Comparison of ENCODE assay signal across 20 cellular contexts in the genomic region with DNA sequence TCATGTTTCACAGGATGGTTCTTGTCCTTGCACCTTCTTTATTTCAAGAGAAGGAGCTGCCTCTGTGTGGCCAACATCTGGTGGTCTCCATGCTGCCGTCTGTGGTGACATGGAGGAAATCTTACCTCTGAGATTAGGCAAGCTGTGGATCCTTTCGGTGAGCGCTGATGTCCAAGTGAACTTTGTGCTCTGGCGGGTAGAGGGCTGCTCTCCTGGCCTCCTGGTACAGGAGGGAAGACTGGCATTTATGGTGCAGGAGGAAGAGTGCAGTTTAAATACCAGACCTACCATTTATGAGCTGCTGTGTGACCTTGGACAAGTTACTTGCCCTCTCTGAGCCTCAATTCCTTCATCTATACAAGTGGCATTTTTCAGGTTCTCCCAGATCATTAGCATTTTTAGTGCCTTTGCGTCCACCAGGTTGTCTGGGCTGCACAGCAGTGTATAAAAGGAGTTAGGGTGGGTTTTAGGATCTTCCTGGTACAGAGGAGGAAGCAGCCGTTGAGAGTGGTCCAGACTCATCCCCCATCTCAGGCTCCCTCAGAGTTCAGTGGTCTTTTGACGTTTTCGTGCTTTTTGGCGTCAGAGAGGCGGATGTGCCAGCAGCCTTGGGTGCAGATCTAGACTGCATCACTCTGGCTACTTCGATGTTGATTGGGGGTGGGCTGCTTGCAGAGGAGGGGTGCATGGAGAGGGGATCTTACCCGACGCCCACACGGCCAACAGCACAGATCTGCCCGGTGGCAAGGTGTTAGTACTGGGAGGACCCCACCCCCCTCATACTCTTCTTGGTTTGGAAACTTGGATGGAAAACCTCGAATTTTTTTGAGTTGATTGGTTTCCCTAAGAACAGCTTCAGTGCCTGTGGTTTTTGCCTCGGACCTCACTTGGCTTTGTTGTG.
A peak's percentile ranks its signal among the peaks of the same experiment; 100 is the strongest.
DNase-seq lines count a peak whose midpoint lies in the region; ATAC-seq, FAIRE-seq and TF ChIP-seq lines count a peak whose summit lies in the region.
"Had no signal": no experiment of that assay in that cellular context is flagged by ENCODE, and none has a peak within 500 bp of the region (broad histone marks: within the 10 kb centered on the region; RNA-seq: fewer than 3 reads in every experiment).

No MANE protein-coding gene starts in this region.

- H3K27me3 Mint-ChIP-seq in WTC11 (ENCODE audit: low read depth) (no peaks in the 10 kb centered on the region), HFFc6 (ENCODE audit: insufficient read depth) (no peaks in the 10 kb centered on the region; the same call in 1 of the 2 replicates)
- no peaks in the 10 kb centered on the region for H3K27me3 Mint-ChIP-seq in stimulated activated naive B cell treated with anti-CD40 and anti-IgM and Interleukin-4, amounts not matched to agents 10 μg/mL and 1 μg/mL and 100 μg/mL, for 72 hours
- H3K27me3 Mint-ChIP-seq: IgD-negative memory B cell; naive thymus-derived CD8-positive, alpha-beta T cell; stimulated activated naive CD8-positive, alpha-beta T cell treated with anti-CD3 and anti-CD28 coated beads, Interleukin-15, Interleukin-2, amounts not matched to agents 100 ng/mL and 50 ng/mL, for 24 hours had no signal

- H3K9me3 ChIP-seq in HCT116 (ENCODE audit: control insufficient read depth in 1 of 2, insufficient read depth in 1 of 2, low read depth in 1 of 2, low read length in 2 of 2) (no peaks in the 10 kb centered on the region), HepG2 (ENCODE audit: low read length) (no peaks in the 10 kb centered on the region)
- H3K9me3 ChIP-seq: BLaER1 had no signal

- TF ChIP-seq RAD21 in HCT116 (IDR thresholded peaks at IDR 0.05; ENCODE audit: low read depth), result no peak
- TF ChIP-seq RAD21 in HepG2 (CRISPR knock-in tag; IDR thresholded peaks at IDR 0.05), result no peak

- POLR2A ChIA-PET in HCT116 (lab: Charles Lee), result no interaction called here
- POLR2A ChIA-PET in WTC11 (lab: Charles Lee), result no interaction called here
- POLR2A ChIA-PET in HepG2 (lab: Yijun Ruan, JAX), result no interaction called here

- DNase-seq in HCT116 (ENCODE audit: low read depth, low spot score), result no peak
- no peak for DNase-seq in WTC11 (ENCODE audit: low spot score)
- DNase-seq in HepG2 (ENCODE audit: low spot score), result no peak
- no peak for DNase-seq in stimulated activated naive B cell treated with anti-CD40 and anti-IgM and Interleukin-4, amounts not matched to agents 10 μg/mL and 1 μg/mL and 100 μg/mL, for 72 hours
- DNase-seq in HFFc6, result no peak
- no peak for DNase-seq in sciatic nerve (ENCODE audit: low spot score)
- DNase-seq in NCI-H526 treated with DMSO at 0.1 percent for 48 hours (lab: John Stamatoyannopoulos, UW), result no peak
- DNase-seq: activated CD8-positive, alpha-beta memory T cell treated with anti-CD3 and anti-CD28 coated beads for 24 hours; activated effector memory CD4-positive, alpha-beta T cell treated with Interleukin-2 at 50 U/mL for 16 hours; naive thymus-derived CD8-positive, alpha-beta T cell; NCI-H2107; stimulated activated CD4-positive, alpha-beta T cell treated with anti-CD3 and anti-CD28 coated beads, Interleukin-1b, Interleukin-23, amount 100 ng/mL, for 48 hours had no signal

- H4K20me1 ChIP-seq in HCT116 (ENCODE audit: insufficient read depth) (no peaks in the 10 kb centered on the region), HepG2 (ENCODE audit: insufficient read depth, low read length) (no peaks in the 10 kb centered on the region)

- no peak overlapping the region for H3K4me3 ChIP-seq in HCT116 (replicated peaks in 1 of 2; ENCODE audit: low read depth in 1 of 2, low read length in 2 of 2)
- H3K4me3 ChIP-seq in HepG2 (replicated peaks in 1 of 3; ENCODE audit: insufficient read depth in 1 of 3, low read depth in 2 of 3, low read length in 3 of 3), result no peak overlapping the region
- H3K4me3 ChIP-seq: BLaER1, smooth muscle cell had no signal

- RAD21 ChIA-PET in HCT116 (lab: Charles Lee; ENCODE audit: low non-redundant PET in 1 of 2, low total read pairs in 2 of 2, uncharacterized antibody in 2 of 2, unreplicated experiment in 2 of 2), result no interaction called here

- H3K9me3 Mint-ChIP-seq in WTC11 (no peaks in the 10 kb centered on the region), HFFc6 (no peaks in the 10 kb centered on the region)
- H3K9me3 Mint-ChIP-seq in stimulated activated naive B cell treated with anti-CD40 and anti-IgM and Interleukin-4, amounts not matched to agents 10 μg/mL and 1 μg/mL and 100 μg/mL, for 72 hours, result no peaks in the 10 kb centered on the region
- H3K9me3 Mint-ChIP-seq: activated naive CD4-positive, alpha-beta T cell treated with anti-CD3 and anti-CD28 coated beads, Interleukin-2, amount 50 U/mL, for 72 hours; IgD-negative memory B cell; naive thymus-derived CD8-positive, alpha-beta T cell; stimulated activated naive CD8-positive, alpha-beta T cell treated with anti-CD3 and anti-CD28 coated beads, Interleukin-15, Interleukin-2, amounts not matched to agents 100 ng/mL and 50 ng/mL, for 24 hours had no signal

- intact Hi-C loops in HCT116 (cut with micrococcal nuclease), result loop anchor here (1.0 to 10.0 kb wide), 4 partner anchors 55 to 569 kb away; partner anchors contain the start of gene BHLHE40
- intact Hi-C loops in HepG2 (cut with micrococcal nuclease; ENCODE audit: unreplicated experiment), result loop anchor here (1.0 to 2.0 kb wide), 2 partner anchors 321 to 403 kb away; no protein-coding TSS in a partner anchor
- intact Hi-C loops in sciatic nerve (cut with DNase I), result no loop called here

- TF ChIP-seq CTCF in HCT116 (IDR thresholded peaks at IDR 0.05 in 2 of 3, conservative IDR thresholded peaks at IDR 0.05 in 1 of 3; ENCODE audit: borderline replicate concordance in 1 of 3, insufficient read depth in 1 of 3, low read depth in 2 of 3, low read length in 2 of 3) (no peak), WTC11 (IDR thresholded peaks at IDR 0.05) (no peak), HepG2 (CRISPR knock-in tag; IDR thresholded peaks at IDR 0.05) (no peak), HFFc6 (IDR thresholded peaks at IDR 0.05) (no peak)

- H3K4me2 ChIP-seq in HCT116 (ENCODE audit: low read length) (no peak overlapping the region), HepG2 (ENCODE audit: low read depth, low read length) (no peak overlapping the region)
- H3K4me2 ChIP-seq: BLaER1, smooth muscle cell had no signal

- H3K4me1 Mint-ChIP-seq in WTC11 (peaks cover 11% of the 10 kb centered on the region), HFFc6 (ENCODE audit: low read depth) (peaks cover 12% of the 10 kb centered on the region)
- peaks cover 2 to 3% of the 10 kb centered on the region in 2 donors for H3K4me1 Mint-ChIP-seq in stimulated activated naive B cell treated with anti-CD40 and anti-IgM and Interleukin-4, amounts not matched to agents 10 μg/mL and 1 μg/mL and 100 μg/mL, for 72 hours

- no peaks in the 10 kb centered on the region for H3K79me2 ChIP-seq in HCT116 (ENCODE audit: insufficient read depth, low read length)
- H3K79me2 ChIP-seq in HepG2 (ENCODE audit: insufficient read depth, low read length), result no peaks in the 10 kb centered on the region

- H3K4me1 ChIP-seq in HCT116 (ENCODE audit: control insufficient read depth in 1 of 2, insufficient read depth in 2 of 2, low read length in 2 of 2) (peaks cover 0 to 3% of the 10 kb centered on the region in 2 experiments; a peak in 1 of 4 replicates), HepG2 (ENCODE audit: insufficient read depth, low read length) (no peaks in the 10 kb centered on the region)

- H3K36me3 ChIP-seq in HCT116 (ENCODE audit: control insufficient read depth in 1 of 2, insufficient read depth in 2 of 2, low read length in 2 of 2) (no peaks in the 10 kb centered on the region), HepG2 (replicated peaks in 1 of 2; ENCODE audit: control insufficient read depth in 1 of 2, insufficient read depth in 2 of 2, low read length in 2 of 2) (peaks cover 0 to 13% of the 10 kb centered on the region in 2 experiments; a peak in 1 of 5 replicates)
- H3K36me3 ChIP-seq: WERI-Rb-1 had no signal

- H3K27me3 ChIP-seq in HCT116 (ENCODE audit: insufficient read depth, low read length), result no peaks in the 10 kb centered on the region
- H3K27me3 ChIP-seq in HepG2 (ENCODE audit: control insufficient read depth in 1 of 2, insufficient read depth in 2 of 2, low read length in 2 of 2), result no peaks in the 10 kb centered on the region
- H3K27me3 ChIP-seq: BLaER1 had no signal

- BruUV-seq in HCT116 (replicated peaks; lab: Mats Ljungman, UMichigan), result no TSS peak
- no TSS peak for BruUV-seq in HepG2 (replicated peaks; lab: Mats Ljungman, UMichigan)

- H3K9me2 ChIP-seq in HCT116 (ENCODE audit: insufficient read depth), result no peaks in the 10 kb centered on the region

- TF ChIP-seq EP300 in HepG2 (IDR thresholded peaks at IDR 0.05; ENCODE audit: low read depth in 2 of 2, low read length in 2 of 2) (no peak), HepG2 (CRISPR knock-in tag; IDR thresholded peaks at IDR 0.05; ENCODE audit: borderline replicate concordance) (no peak)

- TF ChIP-seq POLR2A in HCT116 (IDR thresholded peaks at IDR 0.05; ENCODE audit: borderline replicate concordance, extremely low read depth, insufficient read depth, insufficient read length) (no peak), HepG2 (IDR thresholded peaks at IDR 0.05; ENCODE audit: insufficient read depth in 1 of 2, low read depth in 2 of 2, low read length in 2 of 2) (no peak)

- no peaks in the 10 kb centered on the region for H3K36me3 Mint-ChIP-seq in WTC11
- peaks cover 52 to 61% of the 10 kb centered on the region in 2 donors for H3K36me3 Mint-ChIP-seq in stimulated activated naive B cell treated with anti-CD40 and anti-IgM and Interleukin-4, amounts not matched to agents 10 μg/mL and 1 μg/mL and 100 μg/mL, for 72 hours
- no peaks in the 10 kb centered on the region for H3K36me3 Mint-ChIP-seq in HFFc6 (ENCODE audit: low read depth)
- H3K36me3 Mint-ChIP-seq: activated naive CD4-positive, alpha-beta T cell treated with anti-CD3 and anti-CD28 coated beads, Interleukin-2, amount 50 U/mL, for 72 hours had no signal

- CTCF ChIA-PET in HCT116 (lab: Charles Lee), result no interaction called here
- CTCF ChIA-PET in WTC11 (lab: Charles Lee), result no interaction called here
- CTCF ChIA-PET in HepG2 (lab: Yijun Ruan, JAX; ENCODE audit: low intra/inter-chr PET ratio, low total read pairs), result interaction anchor here (2.0 kb wide), 1 partner anchor 402 kb away, joined by 6 read pairs; no protein-coding TSS in a partner anchor

- FAIRE-seq in HepG2 (lab: Jason Lieb, UNC), result no peak
- FAIRE-seq: GM18507, RCC 7860 had no signal

- H2AFZ ChIP-seq in HCT116 (ENCODE audit: low read depth, low read length, poor library complexity, severe bottlenecking), result no peak overlapping the region
- H2AFZ ChIP-seq in HepG2 (ENCODE audit: low read length), result no peak overlapping the region

- 84% methylated on average over 13 of the region's 17 CpGs for WGBS in HepG2 (ENCODE audit: low lambda C conversion rate)

- in situ Hi-C loops in HepG2 (cut with HindIII; ENCODE audit: extremely low pct_ligation_motif_present, low pct_unique_long_range_greater_than_20kb), result no loop called here

- H3K27ac ChIP-seq in HCT116 (ENCODE audit: low read depth, low read length) (no peak overlapping the region), HepG2 (ENCODE audit: extremely low read length, insufficient read depth, low read length) (no peak overlapping the region)
- H3K27ac ChIP-seq: BLaER1, WERI-Rb-1 had no signal

- H3K9ac ChIP-seq in HCT116 (ENCODE audit: low read length), result no peak overlapping the region
- H3K9ac ChIP-seq in HepG2 (ENCODE audit: insufficient read depth, low read depth, low read length), result no peak overlapping the region
- H3K9ac ChIP-seq: BLaER1 had no signal

- ATAC-seq in HCT116 (peak; percentile 36), WTC11 (peak; percentile 38), HepG2 (peak; percentile 24; the same call in 1 of the 3 replicates), sciatic nerve (no peak)
- ATAC-seq in stimulated activated naive B cell treated with anti-CD40 and anti-IgM and Interleukin-4, amounts not matched to agents 10 μg/mL and 1 μg/mL and 100 μg/mL, for 72 hours (replicated peaks), result no peak
- ATAC-seq: activated naive CD4-positive, alpha-beta T cell treated with anti-CD3 and anti-CD28 coated beads, Interleukin-2, amount 50 U/mL, for 72 hours; naive thymus-derived CD8-positive, alpha-beta T cell had no signal

- H3K27ac Mint-ChIP-seq in WTC11 (no peak overlapping the region), HFFc6 (no peak overlapping the region)
- H3K27ac Mint-ChIP-seq in stimulated activated naive B cell treated with anti-CD40 and anti-IgM and Interleukin-4, amounts not matched to agents 10 μg/mL and 1 μg/mL and 100 μg/mL, for 72 hours, result peak overlapping the region; percentile 68
- H3K27ac Mint-ChIP-seq: activated naive CD4-positive, alpha-beta T cell treated with anti-CD3 and anti-CD28 coated beads, Interleukin-2, amount 50 U/mL, for 72 hours had no signal

- H3K4me3 Mint-ChIP-seq in WTC11 (no peak overlapping the region), HFFc6 (no peak overlapping the region)
- no peak overlapping the region for H3K4me3 Mint-ChIP-seq in stimulated activated naive B cell treated with anti-CD40 and anti-IgM and Interleukin-4, amounts not matched to agents 10 μg/mL and 1 μg/mL and 100 μg/mL, for 72 hours
- H3K4me3 Mint-ChIP-seq: IgD-negative memory B cell; naive thymus-derived CD8-positive, alpha-beta T cell; stimulated activated naive CD8-positive, alpha-beta T cell treated with anti-CD3 and anti-CD28 coated beads, Interleukin-15, Interleukin-2, amounts not matched to agents 100 ng/mL and 50 ng/mL, for 24 hours had no signal

Comparison
In these comparisons a context has a peak if more than half of its experiments do, and no peak if none do; other contexts are left out.
1. ATAC-seq: peak in HCT116 (single experiment), WTC11 (single experiment) and HepG2 (single experiment); none in stimulated activated naive B cell treated with anti-CD40 and anti-IgM and Interleukin-4, amounts not matched to agents 10 μg/mL and 1 μg/mL and 100 μg/mL, for 72 hours (0 of 2) and sciatic nerve (single experiment).